In genomic region chr17:7704601-7705268, GRCh38 we compare ENCODE assay signal across 8 cellular contexts. TPM values are rescaled to one million over a fixed set of nuclear protein-coding genes. Genes with fewer than 3 reads are reported as not detected.
A peak's percentile ranks its signal among the peaks of the same experiment; 100 is the strongest.
DNase-seq lines count a peak whose midpoint lies in the region; ATAC-seq and TF ChIP-seq lines count a peak whose summit lies in the region.

TSS of gene EFNB3 (plus strand) at chr17:7705202. CDS start at chr17:7705599, 397 bp downstream.

- H3K9me3 ChIP-seq in stomach = no peaks in the 10 kb centered on the region

- ATAC-seq in HG02981 (IDR thresholded peaks at IDR 0.05; ENCODE audit: unreplicated experiment) (no peak), GM21619 (IDR thresholded peaks at IDR 0.05; ENCODE audit: unreplicated experiment) (no peak)

- TF ChIP-seq EP300 in stomach (IDR thresholded peaks at IDR 0.05) = no peak

- intact Hi-C loops in stomach (cut with DNase I; ENCODE audit: low total_unique reads) = no loop called here

- 2 to 5% (median 2%) methylated on average over 25 to 44 of the region's 45 CpGs for WGBS in stomach, 5 donors

- in situ Hi-C loops in astrocyte of the spinal cord (cut with HindIII; ENCODE audit: low sequenced_read_pairs) = no loop called here

- H3K27ac ChIP-seq in stomach = no peak within 1 kb of the TSS

- TF ChIP-seq POLR2A in stomach (IDR thresholded peaks at IDR 0.05) = no peak

- peaks cover 14 to 26% (median 19%) of the 10 kb centered on the region in 4 donors for H3K4me1 ChIP-seq in stomach

- peaks cover 15 to 90% (median 33%) of the 10 kb centered on the region in 3 donors for H3K27me3 ChIP-seq in stomach

- H3K4me3 ChIP-seq in astrocyte of the spinal cord (ENCODE audit: low read depth, low read length) (peak within 1 kb of the TSS; percentile 33), stomach (peak within 1 kb of the TSS; percentile 43 to 55 (median 44))

- peaks cover 9 to 29% (median 29%) of the 10 kb centered on the region in 4 donors for H3K36me3 ChIP-seq in stomach

- DNase-seq in COR-L47 (lab: John Stamatoyannopoulos, UW) (peak; percentile 25), NCI-H1092 (lab: John Stamatoyannopoulos, UW) (peak; percentile 40), astrocyte of the spinal cord (ENCODE audit: low read depth, low spot score) (peak; percentile 13), iPS-NIHi7 (ENCODE audit: extremely low spot score) (peak; percentile 75), stomach (no peak)
- no peak for DNase-seq in activated CD4-positive, CD25-positive, alpha-beta regulatory T cell treated with anti-CD3 and anti-CD28 coated beads, Interleukin-2, amount 50 U/mL, for 72 hours

- TF ChIP-seq CTCF in astrocyte of the spinal cord (IDR thresholded peaks at IDR 0.05; ENCODE audit: low read depth, low read length) = no peak
- no peak for TF ChIP-seq CTCF in stomach (IDR thresholded peaks at IDR 0.05)

RNA-seq across cellular contexts. Expression of gene EFNB3, which starts in this region (rescaled TPM):
- total RNA-seq in stomach = 1 to 10 TPM in 2 of 5 donors, under 1 TPM in 1, not detected in 2; 0.29 to 2.9 (median 2.2) TPM
- 1 to 10 TPM in 1 of 3 donors, under 1 TPM in 2; 0.31 to 1.6 (median 0.92) TPM for polyA plus RNA-seq in stomach

Comparison
In these comparisons a context has a peak if more than half of its experiments do, and no peak if none do; other contexts are left out.
1. DNase-seq: peak in COR-L47 (single experiment), NCI-H1092 (single experiment), astrocyte of the spinal cord (single experiment) and iPS-NIHi7 (single experiment); none in stomach (single experiment) and activated CD4-positive, CD25-positive, alpha-beta regulatory T cell treated with anti-CD3 and anti-CD28 coated beads, Interleukin-2, amount 50 U/mL, for 72 hours (single experiment).